ENCODE assay signal across 11 cellular contexts in genomic region chr2:60516383-60516811, GRCh38. TPM values are rescaled to one million over a fixed set of nuclear protein-coding genes. Genes with fewer than 3 reads are reported as not detected.
DNase-seq lines count a peak whose midpoint lies in the region; ATAC-seq and TF ChIP-seq lines count a peak whose summit lies in the region.
"Had no signal": no experiment of that assay in that cellular context is flagged by ENCODE, and none has a peak within 500 bp of the region (broad histone marks: within the 10 kb centered on the region; RNA-seq: fewer than 3 reads in every experiment).

No MANE protein-coding gene starts in this region.

- H3K36me3 ChIP-seq in right atrium auricular region = no peaks in the 10 kb centered on the region
- H3K36me3 ChIP-seq in adipocyte (ENCODE audit: control insufficient read depth, insufficient read depth, low read length, severe bottlenecking) = no peaks in the 10 kb centered on the region
- H3K36me3 ChIP-seq: BE2C had no signal

- H3K9me3 Mint-ChIP-seq in glutamatergic neuron (ENCODE audit: unreplicated experiment) = no peaks in the 10 kb centered on the region

- no peak overlapping the region for H3K4me3 Mint-ChIP-seq in glutamatergic neuron (ENCODE audit: unreplicated experiment)

- ATAC-seq in right cardiac atrium (no peak), HG03520 (IDR thresholded peaks at IDR 0.05; ENCODE audit: unreplicated experiment) (no peak)

- TF ChIP-seq CTCF in right atrium auricular region (IDR thresholded peaks at IDR 0.05) = no peak
- no peak for TF ChIP-seq CTCF in glutamatergic neuron (IDR thresholded peaks at IDR 0.05; ENCODE audit: partially characterized antibody, unreplicated experiment)

- 6% methylated on average over 6 of the region's 6 CpGs for WGBS in right cardiac atrium

- H3K9ac ChIP-seq in adipocyte (ENCODE audit: low read length) = no peak overlapping the region

- H3K4me3 ChIP-seq in right atrium auricular region (no peak overlapping the region), right cardiac atrium (ENCODE audit: low read length) (no peak overlapping the region), adipocyte (ENCODE audit: low read length) (peak overlapping the region; percentile 72)

- H3K4me1 ChIP-seq in right atrium auricular region (peaks cover 0 to 15% of the 10 kb centered on the region in 2 donors), right cardiac atrium (ENCODE audit: control insufficient read depth, insufficient read depth, low read length) (peaks cover 16% of the 10 kb centered on the region), adipocyte (ENCODE audit: control insufficient read depth, insufficient read depth, low read length) (peaks cover 9% of the 10 kb centered on the region)
- H3K4me1 ChIP-seq: BE2C had no signal

- peak; percentile 57 for DNase-seq in right atrium auricular region (ENCODE audit: low spot score)
- DNase-seq in right cardiac atrium = no peak
- DNase-seq in adipocyte (ENCODE audit: low read depth) = peak; percentile 82
- DNase-seq in hepatic stellate cell (ENCODE audit: low spot score) = peak; percentile 72
- no peak for DNase-seq in GOT3 (lab: John Stamatoyannopoulos, UW)
- no peak for DNase-seq in DMS 273 treated with DMSO at 0.1 percent for 48 hours (lab: John Stamatoyannopoulos, UW)
- DNase-seq in glutamatergic neuron = no peak
- DNase-seq: BE2C; central memory CD4-positive, alpha-beta T cell; NCI-H524 had no signal

- H3K9me3 ChIP-seq in right atrium auricular region (no peaks in the 10 kb centered on the region), right cardiac atrium (ENCODE audit: control insufficient read depth, low read length) (no peaks in the 10 kb centered on the region), adipocyte (ENCODE audit: control insufficient read depth, low read length) (no peaks in the 10 kb centered on the region)
- H3K9me3 ChIP-seq: BE2C had no signal

- intact Hi-C loops in right cardiac atrium (cut with DNase I) = no loop called here

- H3K27me3 ChIP-seq in right atrium auricular region = no peaks in the 10 kb centered on the region
- no peaks in the 10 kb centered on the region for H3K27me3 ChIP-seq in right cardiac atrium (ENCODE audit: control insufficient read depth, insufficient read depth)
- peaks cover 10% of the 10 kb centered on the region for H3K27me3 ChIP-seq in adipocyte (replicated peaks; ENCODE audit: control insufficient read depth, insufficient read depth, low read length)
- H3K27me3 ChIP-seq: BE2C had no signal

- H3K27me3 Mint-ChIP-seq in glutamatergic neuron (ENCODE audit: unreplicated experiment) = no peaks in the 10 kb centered on the region

- peaks cover 10% of the 10 kb centered on the region for H3K4me1 Mint-ChIP-seq in glutamatergic neuron (ENCODE audit: low read depth, unreplicated experiment)

- no peaks in the 10 kb centered on the region for H3K36me3 Mint-ChIP-seq in glutamatergic neuron (ENCODE audit: unreplicated experiment)

- H3K27ac Mint-ChIP-seq in glutamatergic neuron (ENCODE audit: unreplicated experiment) = no peak overlapping the region

- H3K27ac ChIP-seq in right atrium auricular region = no peak overlapping the region
- no peak overlapping the region for H3K27ac ChIP-seq in right cardiac atrium (ENCODE audit: low read length)

RNA-seq across cellular contexts. Expression of gene BCL11A, which starts 37.1 kb away (rescaled TPM):
- total RNA-seq in right atrium auricular region (1 to 10 TPM; 2.2 to 3.3 TPM), right cardiac atrium (10 to 100 TPM in 1 of 4 donors, 1 to 10 TPM in 3; 8.3 to 11.2 (median 8.9) TPM), glutamatergic neuron (ENCODE audit: unreplicated experiment) (29.1 TPM)
- 3.7 TPM for polyA plus RNA-seq in right cardiac atrium

Comparison
In these comparisons a context has a peak if more than half of its experiments do, and no peak if none do; other contexts are left out.
1. DNase-seq: peak in right atrium auricular region (single experiment), adipocyte (single experiment) and hepatic stellate cell (single experiment); none in right cardiac atrium (0 of 3), GOT3 (single experiment), DMS 273 treated with DMSO at 0.1 percent for 48 hours (single experiment) and glutamatergic neuron (single experiment).